ENCODE assay signal across 12 cellular contexts in genomic region chr1:155479205-155479604, GRCh38.
DNase-seq lines count a peak whose midpoint lies in the region; ATAC-seq and TF ChIP-seq lines count a peak whose summit lies in the region.
"Had no signal": no experiment of that assay in that cellular context is flagged by ENCODE, and none has a peak within 500 bp of the region (broad histone marks: within the 10 kb centered on the region; RNA-seq: fewer than 3 reads in every experiment).

No MANE protein-coding gene starts in this region.

- no peak overlapping the region for H2AFZ ChIP-seq in GM23248

- CTCF ChIA-PET in RWPE1 (lab: Yijun Ruan, JAX) = interaction anchor here (0.6 kb wide), 1 partner anchor 11 kb away, joined by 4 read pairs; no protein-coding TSS in a partner anchor

- H4K20me1 ChIP-seq in GM23248 (ENCODE audit: insufficient read depth) = no peaks in the 10 kb centered on the region; the same call in 1 of the 2 replicates

- H3K9ac ChIP-seq in GM23248 = no peak overlapping the region

- H3K9me3 Mint-ChIP-seq in stimulated activated naive B cell treated with anti-CD40 and anti-IgM and Interleukin-4, amounts not matched to agents 10 μg/mL and 1 μg/mL and 100 μg/mL, for 72 hours = no peaks in the 10 kb centered on the region

- POLR2A ChIA-PET in RWPE1 (lab: Yijun Ruan, JAX; ENCODE audit: low non-redundant PET) = no interaction called here

- H3K4me3 ChIP-seq in GM23248 (no peak overlapping the region), fibroblast of mammary gland (ENCODE audit: control insufficient read depth, low read depth, low read length) (no peak overlapping the region)
- H3K4me3 ChIP-seq: body of pancreas, right lobe of liver had no signal

- H3K27ac Mint-ChIP-seq in stimulated activated naive B cell treated with anti-CD40 and anti-IgM and Interleukin-4, amounts not matched to agents 10 μg/mL and 1 μg/mL and 100 μg/mL, for 72 hours = no peak overlapping the region
- H3K27ac Mint-ChIP-seq: activated CD4-positive, alpha-beta T cell treated with anti-CD3 and anti-CD28 coated beads, Interleukin-2, amount 10 ng/mL, durations not matched to agents 7 days and 5 days had no signal

- H3K4me1 ChIP-seq in GM23248 (ENCODE audit: insufficient read depth) = peaks cover 11% of the 10 kb centered on the region
- H3K4me1 ChIP-seq: right lobe of liver had no signal

- TF ChIP-seq CTCF in RWPE1 (conservative IDR thresholded peaks at IDR 0.05; ENCODE audit: low read depth) (no peak), fibroblast of mammary gland (conservative IDR thresholded peaks at IDR 0.05; ENCODE audit: control insufficient read depth, insufficient read depth, low read depth, low read length) (no peak)

- H3K4me2 ChIP-seq in GM23248 (ENCODE audit: unreplicated experiment) = no peak overlapping the region

- H3K36me3 Mint-ChIP-seq in stimulated activated naive B cell treated with anti-CD40 and anti-IgM and Interleukin-4, amounts not matched to agents 10 μg/mL and 1 μg/mL and 100 μg/mL, for 72 hours = peaks cover 43 to 53% of the 10 kb centered on the region in 2 donors

- no peaks in the 10 kb centered on the region for H3K27me3 Mint-ChIP-seq in stimulated activated naive B cell treated with anti-CD40 and anti-IgM and Interleukin-4, amounts not matched to agents 10 μg/mL and 1 μg/mL and 100 μg/mL, for 72 hours
- H3K27me3 Mint-ChIP-seq: activated CD4-positive, alpha-beta T cell treated with anti-CD3 and anti-CD28 coated beads, Interleukin-2, amount 10 ng/mL, durations not matched to agents 7 days and 5 days had no signal

- DNase-seq in GM23248 = peak; percentile 72
- DNase-seq in RWPE1 (ENCODE audit: low spot score) = peak; percentile 20
- peak; percentile 80 for DNase-seq in fibroblast of mammary gland (ENCODE audit: low read depth)
- DNase-seq in stimulated activated naive B cell treated with anti-CD40 and anti-IgM and Interleukin-4, amounts not matched to agents 10 μg/mL and 1 μg/mL and 100 μg/mL, for 72 hours = no peak
- no peak for DNase-seq in DMS53 treated with DMSO at 0.1 percent for 48 hours (lab: John Stamatoyannopoulos, UW; ENCODE audit: unreplicated experiment)
- no peak for DNase-seq in NCI-H1930 (lab: John Stamatoyannopoulos, UW)
- DNase-seq: activated CD4-positive, alpha-beta T cell treated with anti-CD3 and anti-CD28 coated beads, Interleukin-2, amount 10 ng/mL, durations not matched to agents 7 days and 5 days; body of pancreas; DMS79; right lobe of liver had no signal

- in situ Hi-C loops in GM23248 (cut with MboI) = no loop called here

- H3F3A ChIP-seq in GM23248 (ENCODE audit: insufficient read depth) = peaks cover 12% of the 10 kb centered on the region

- H3K9me3 ChIP-seq in GM23248 (ENCODE audit: low read depth) = no peaks in the 10 kb centered on the region
- H3K9me3 ChIP-seq: body of pancreas, right lobe of liver had no signal

- 50% methylated on average over 2 of the region's 2 CpGs for WGBS in GM23248 (ENCODE audit: low coverage in 1 of 2, low lambda C conversion rate in 2 of 2, missing lambda C conversion rate in 2 of 2), 2 experiments

- H3K27me3 ChIP-seq in GM23248 (replicated peaks; ENCODE audit: insufficient read depth) = no peaks in the 10 kb centered on the region
- H3K27me3 ChIP-seq: body of pancreas, right lobe of liver had no signal

- peaks cover 24 to 39% of the 10 kb centered on the region in 2 donors for H3K4me1 Mint-ChIP-seq in stimulated activated naive B cell treated with anti-CD40 and anti-IgM and Interleukin-4, amounts not matched to agents 10 μg/mL and 1 μg/mL and 100 μg/mL, for 72 hours
- H3K4me1 Mint-ChIP-seq: activated CD4-positive, alpha-beta T cell treated with anti-CD3 and anti-CD28 coated beads, Interleukin-2, amount 10 ng/mL, durations not matched to agents 7 days and 5 days had no signal

- peak; percentile 23 to 29 for ATAC-seq in stimulated activated naive B cell treated with anti-CD40 and anti-IgM and Interleukin-4, amounts not matched to agents 10 μg/mL and 1 μg/mL and 100 μg/mL, for 72 hours (replicated peaks)
- ATAC-seq in HG03196 (IDR thresholded peaks at IDR 0.05; ENCODE audit: unreplicated experiment) = no peak
- ATAC-seq: body of pancreas, HepG2, right lobe of liver had no signal

- peaks cover 92% of the 10 kb centered on the region for H3K79me2 ChIP-seq in GM23248 (ENCODE audit: insufficient read depth)

- peaks cover 31% of the 10 kb centered on the region for H3K36me3 ChIP-seq in GM23248 (ENCODE audit: low read depth)

- peak overlapping the region; percentile 26; the same call in 1 of the 2 replicates for H3K27ac ChIP-seq in GM23248
- no peak overlapping the region for H3K27ac ChIP-seq in RWPE1
- H3K27ac ChIP-seq: body of pancreas, right lobe of liver had no signal

- no peaks in the 10 kb centered on the region; the same call in 1 of the 2 replicates for H3K9me2 ChIP-seq in GM23248 (ENCODE audit: insufficient read depth)

- no peak overlapping the region for H3K4me3 Mint-ChIP-seq in stimulated activated naive B cell treated with anti-CD40 and anti-IgM and Interleukin-4, amounts not matched to agents 10 μg/mL and 1 μg/mL and 100 μg/mL, for 72 hours
- H3K4me3 Mint-ChIP-seq: activated CD4-positive, alpha-beta T cell treated with anti-CD3 and anti-CD28 coated beads, Interleukin-2, amount 10 ng/mL, durations not matched to agents 7 days and 5 days had no signal

Comparison
In these comparisons a context has a peak if more than half of its experiments do, and no peak if none do; other contexts are left out.
1. DNase-seq: peak in GM23248 (single experiment), RWPE1 (single experiment) and fibroblast of mammary gland (single experiment); none in stimulated activated naive B cell treated with anti-CD40 and anti-IgM and Interleukin-4, amounts not matched to agents 10 μg/mL and 1 μg/mL and 100 μg/mL, for 72 hours (single experiment), DMS53 treated with DMSO at 0.1 percent for 48 hours (single experiment) and NCI-H1930 (0 of 2).